In the genomic region with DNA sequence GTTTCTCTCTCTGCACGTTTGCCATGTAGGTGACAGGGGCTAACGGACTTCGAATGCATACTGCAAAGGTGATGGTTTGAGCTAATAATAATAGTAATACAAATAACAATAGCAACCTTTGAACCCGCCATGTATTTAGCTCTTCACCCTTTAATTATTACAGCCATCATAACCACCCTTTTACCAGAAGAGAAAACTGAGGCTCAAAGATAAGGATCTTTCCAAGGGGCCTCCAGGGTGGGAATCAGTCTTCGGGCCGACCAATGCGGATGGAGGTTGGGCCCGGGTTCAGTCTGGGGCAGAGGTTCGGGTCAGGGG, we compare ENCODE assay signal across 8 cellular contexts. TPM values are rescaled to one million over a fixed set of nuclear protein-coding genes. Genes with fewer than 3 reads are reported as not detected.
DNase-seq lines count a peak whose midpoint lies in the region; ATAC-seq and TF ChIP-seq lines count a peak whose summit lies in the region.

No MANE protein-coding gene starts in this region.

- no peak for TF ChIP-seq RAD21 in neural cell (conservative IDR thresholded peaks at IDR 0.05)

- peak overlapping the region; percentile 87 to 97 (median 94) for H3K4me2 ChIP-seq in BLaER1 treated with 17β-estradiol and CSF1 and Interleukin-3, amounts not matched to agents 10 nM and 100 nM
- peak overlapping the region; percentile 99 for H3K4me2 ChIP-seq in neural cell (ENCODE audit: low read length)

- peak overlapping the region; percentile 80 to 91 (median 87) for H3K9ac ChIP-seq in BLaER1 treated with 17β-estradiol and CSF1 and Interleukin-3, amounts not matched to agents 10 nM and 100 nM
- H3K9ac ChIP-seq in neural cell (ENCODE audit: low read length): peak overlapping the region; percentile 84

- peak overlapping the region; percentile 74 to 95 (median 86) for H3K4me3 ChIP-seq in BLaER1 treated with 17β-estradiol and CSF1 and Interleukin-3, amounts not matched to agents 10 nM and 100 nM
- peak overlapping the region; percentile 99 for H3K4me3 ChIP-seq in LNCaP clone FGC (ENCODE audit: low read depth, low read length)
- peak overlapping the region; percentile 79 for H3K4me3 ChIP-seq in effector memory CD4-positive, alpha-beta T cell (ENCODE audit: insufficient read depth, low read depth, low read length, poor library complexity, severe bottlenecking)
- peak overlapping the region; percentile 85 for H3K4me3 ChIP-seq in neural cell (ENCODE audit: low read length)

- peak overlapping the region; percentile 66 for H2AFZ ChIP-seq in neural cell (ENCODE audit: low read depth, low read length)

- DNase-seq in LNCaP clone FGC (ENCODE audit: low read depth): no peak
- DNase-seq in effector memory CD4-positive, alpha-beta T cell: no peak
- no peak for DNase-seq in glomerular visceral epithelial cell (ENCODE audit: extremely low spot score)
- no peak for DNase-seq in dedifferentiated amniotic fluid mesenchymal stem cell (ENCODE audit: extremely low spot score)

- H3K27ac ChIP-seq in BLaER1 treated with 17β-estradiol and CSF1 and Interleukin-3, amounts not matched to agents 10 nM and 100 nM: peak overlapping the region; percentile 49 to 88 (median 82); a peak in 21 of 22 replicates
- peak overlapping the region; percentile 69 for H3K27ac ChIP-seq in effector memory CD4-positive, alpha-beta T cell (ENCODE audit: insufficient read depth, low read length, poor library complexity, severe bottlenecking)
- H3K27ac ChIP-seq in neural cell (ENCODE audit: low read length): peak overlapping the region; percentile 69

- H3K4me1 ChIP-seq in BLaER1 treated with 17β-estradiol and CSF1 and Interleukin-3, amounts not matched to agents 10 nM and 100 nM: peaks cover 16 to 33% (median 22%) of the 10 kb centered on the region in 10 experiments
- peaks cover 12% of the 10 kb centered on the region for H3K4me1 ChIP-seq in effector memory CD4-positive, alpha-beta T cell (ENCODE audit: control insufficient read depth, insufficient read depth, low read length, poor library complexity, severe bottlenecking)

- peaks cover 13 to 40% (median 19%) of the 10 kb centered on the region in 11 experiments for H3K36me3 ChIP-seq in BLaER1 treated with 17β-estradiol and CSF1 and Interleukin-3, amounts not matched to agents 10 nM and 100 nM
- no peaks in the 10 kb centered on the region for H3K36me3 ChIP-seq in effector memory CD4-positive, alpha-beta T cell (ENCODE audit: control insufficient read depth, insufficient read depth, low read length)
- H3K36me3 ChIP-seq in neural cell (ENCODE audit: insufficient read depth, low read length): no peaks in the 10 kb centered on the region

- ATAC-seq in GM21526 (IDR thresholded peaks at IDR 0.05; ENCODE audit: low FRiP score, unreplicated experiment) (no peak), GM19023 (IDR thresholded peaks at IDR 0.05; ENCODE audit: unreplicated experiment) (no peak)

- TF ChIP-seq EP300 in neural cell (conservative IDR thresholded peaks at IDR 0.05; ENCODE audit: poor library complexity, severe bottlenecking): no peak

- H3K27me3 ChIP-seq in BLaER1 treated with 17β-estradiol and CSF1 and Interleukin-3, amounts not matched to agents 10 nM and 100 nM: no peaks in the 10 kb centered on the region
- H3K27me3 ChIP-seq in effector memory CD4-positive, alpha-beta T cell (replicated peaks; ENCODE audit: control insufficient read depth, insufficient read depth, low read length, poor library complexity, severe bottlenecking): no peaks in the 10 kb centered on the region
- H3K27me3 ChIP-seq in neural cell (ENCODE audit: insufficient read depth, low read depth, low read length): no peaks in the 10 kb centered on the region

- H3K9me2 ChIP-seq in neural cell (ENCODE audit: insufficient read depth, low read length): no peaks in the 10 kb centered on the region

- no peaks in the 10 kb centered on the region for H3K9me3 ChIP-seq in BLaER1 treated with 17β-estradiol and CSF1 and Interleukin-3, amounts not matched to agents 10 nM and 100 nM (replicated peaks in 1 of 11)
- no peaks in the 10 kb centered on the region for H3K9me3 ChIP-seq in effector memory CD4-positive, alpha-beta T cell (ENCODE audit: control insufficient read depth, low read length)
- H3K9me3 ChIP-seq in neural cell (ENCODE audit: low read length): no peaks in the 10 kb centered on the region

- peaks cover 20% of the 10 kb centered on the region for H3K79me2 ChIP-seq in neural cell (replicated peaks; ENCODE audit: insufficient read depth, low read length)

- H3F3A ChIP-seq in neural cell (ENCODE audit: insufficient read depth, low read length, poor library complexity, severe bottlenecking): no peaks in the 10 kb centered on the region

- TF ChIP-seq CTCF in LNCaP clone FGC (IDR thresholded peaks at IDR 0.05; ENCODE audit: control insufficient read depth, extremely low read depth, insufficient read depth) (no peak), neural cell (IDR thresholded peaks at IDR 0.05; ENCODE audit: poor library complexity, severe bottlenecking) (no peak)

- H4K20me1 ChIP-seq in BLaER1 treated with 17β-estradiol and CSF1 and Interleukin-3, amounts not matched to agents 10 nM and 100 nM: peaks cover 0 to 12% (median 0%) of the 10 kb centered on the region in 11 experiments; a peak in 4 of 22 replicates
- no peaks in the 10 kb centered on the region for H4K20me1 ChIP-seq in neural cell (ENCODE audit: insufficient read depth)

TF ChIP-seq in neural cell, 6 proteins besides CTCF, POLR2A, EP300 and RAD21:
- TF ChIP-seq SMC3 (conservative IDR thresholded peaks at IDR 0.05; ENCODE audit: poor library complexity): no peak
- no peak for TF ChIP-seq TAF1 (IDR thresholded peaks at IDR 0.05; ENCODE audit: low read depth)
- no peak for TF ChIP-seq EZH2 (IDR thresholded peaks at IDR 0.05; ENCODE audit: borderline replicate concordance, insufficient read depth, low read length, poor library complexity, severe bottlenecking)
- no peak for TF ChIP-seq MXI1 (conservative IDR thresholded peaks at IDR 0.05; ENCODE audit: poor library complexity, severe bottlenecking)

RNA-seq across cellular contexts. Expression of a gene that starts 0.5 kb away (rescaled TPM):
- 77.0 and 78.4 TPM in 2 replicates for polyA plus RNA-seq in neural cell
- 46.0 and 55.1 TPM in 2 replicates for polyA minus RNA-seq in neural cell

RNA-seq across cellular contexts. Expression of a gene that starts 39.8 kb away (rescaled TPM):
- 94.5 and 128 TPM in 2 replicates for polyA plus RNA-seq in neural cell
- 65.0 and 95.4 TPM in 2 replicates for polyA minus RNA-seq in neural cell

RNA-seq across cellular contexts. Expression of a gene that starts 44.2 kb away (rescaled TPM):
- 16.7 and 18.1 TPM in 2 replicates for polyA plus RNA-seq in neural cell
- polyA minus RNA-seq in neural cell: 11.9 and 14.7 TPM in 2 replicates
